In genomic region chr11:119680899-119681370, GRCh38 we compare ENCODE assay signal across 14 cellular contexts. TPM values are rescaled to one million over a fixed set of nuclear protein-coding genes. Genes with fewer than 3 reads are reported as not detected.
DNase-seq lines count a peak whose midpoint lies in the region; ATAC-seq and TF ChIP-seq lines count a peak whose summit lies in the region.
"Had no signal": no experiment of that assay in that cellular context is flagged by ENCODE, and none has a peak within 500 bp of the region (broad histone marks: within the 10 kb centered on the region; RNA-seq: fewer than 3 reads in every experiment).

No MANE protein-coding gene starts in this region.

- no peak overlapping the region for H3K27ac Mint-ChIP-seq in activated naive CD4-positive, alpha-beta T cell treated with anti-CD3 and anti-CD28 coated beads for 36 hours
- H3K27ac Mint-ChIP-seq: activated T-cell treated with anti-CD3 and anti-CD28 coated beads, Interleukin-2, amount 50 U/mL, for 24 hours; immature natural killer cell; nephron progenitor cell had no signal

- no peak overlapping the region for H3K4me3 Mint-ChIP-seq in activated naive CD4-positive, alpha-beta T cell treated with anti-CD3 and anti-CD28 coated beads for 36 hours
- H3K4me3 Mint-ChIP-seq: activated T-cell treated with anti-CD3 and anti-CD28 coated beads, Interleukin-2, amount 50 U/mL, for 24 hours; CD14-positive monocyte; immature natural killer cell; nephron progenitor cell had no signal

- H3K4me1 Mint-ChIP-seq in activated naive CD4-positive, alpha-beta T cell treated with anti-CD3 and anti-CD28 coated beads for 36 hours (ENCODE audit: low read depth): no peaks in the 10 kb centered on the region

- POLR2A ChIA-PET in HEK293T (lab: Yijun Ruan, JAX): no interaction called here

- peak overlapping the region in 20 of 21 experiments; percentile 12 to 85 (median 73) for H3K27ac ChIP-seq in skin epidermis

- H3K9me3 Mint-ChIP-seq in activated naive CD4-positive, alpha-beta T cell treated with anti-CD3 and anti-CD28 coated beads for 36 hours: peaks cover 3% of the 10 kb centered on the region
- H3K9me3 Mint-ChIP-seq: activated T-cell treated with anti-CD3 and anti-CD28 coated beads, Interleukin-2, amount 50 U/mL, for 24 hours; immature natural killer cell had no signal

- DNase-seq in LNCaP clone FGC (ENCODE audit: low read depth) (peak; percentile 33), amygdala (lab: John Stamatoyannopoulos, UW) (peak in 29 of 56 donors; percentile 15 to 83 (median 43)), left cardiac atrium (peak; percentile 53), HEK293T (ENCODE audit: extremely low spot score) (no peak), SHP77 (lab: John Stamatoyannopoulos, UW) (no peak), NCI-H510A (lab: John Stamatoyannopoulos, UW) (no peak)
- no peak for DNase-seq in activated naive CD4-positive, alpha-beta T cell treated with anti-CD3 and anti-CD28 coated beads for 36 hours
- DNase-seq: activated CD4-positive, CD25-positive, alpha-beta regulatory T cell treated with anti-CD3 and anti-CD28 coated beads, Interleukin-2, amount 50 U/mL, for 72 hours; activated T-cell treated with anti-CD3 and anti-CD28 coated beads, Interleukin-2, amount 50 U/mL, for 24 hours; immature natural killer cell; NCI-H345; nephron progenitor cell had no signal

- no peak for TF ChIP-seq CTCF in LNCaP clone FGC (IDR thresholded peaks at IDR 0.05; ENCODE audit: control insufficient read depth, extremely low read depth, insufficient read depth)

- ATAC-seq in left cardiac atrium: peak; percentile 64 to 79

- CTCF ChIA-PET in HEK293T (lab: Yijun Ruan, JAX): no interaction called here
- CTCF ChIA-PET in activated naive CD4-positive, alpha-beta T cell treated with anti-CD3 and anti-CD28 coated beads for 36 hours (lab: Charles Lee): no interaction called here

- intact Hi-C loops in left cardiac atrium (cut with DNase I): loop anchor here in 1 of 2 donors (5.0 kb wide), 1 partner anchor 426 kb away; no protein-coding TSS in a partner anchor
- intact Hi-C loops in activated naive CD4-positive, alpha-beta T cell treated with anti-CD3 and anti-CD28 coated beads for 36 hours (cut with micrococcal nuclease): no loop called here

- H3K4me3 ChIP-seq in LNCaP clone FGC (ENCODE audit: low read depth, low read length): no peak overlapping the region
- no peak overlapping the region for H3K4me3 ChIP-seq in skin epidermis

- no peaks in the 10 kb centered on the region for H3K36me3 Mint-ChIP-seq in activated naive CD4-positive, alpha-beta T cell treated with anti-CD3 and anti-CD28 coated beads for 36 hours (ENCODE audit: low read depth)

- no peaks in the 10 kb centered on the region for H3K27me3 Mint-ChIP-seq in activated naive CD4-positive, alpha-beta T cell treated with anti-CD3 and anti-CD28 coated beads for 36 hours (ENCODE audit: low read depth)
- H3K27me3 Mint-ChIP-seq: activated T-cell treated with anti-CD3 and anti-CD28 coated beads, Interleukin-2, amount 50 U/mL, for 24 hours had no signal

TF ChIP-seq in HEK293T, 16 proteins besides CTCF, POLR2A, EP300 and RAD21:
- TF ChIP-seq TARDBP (IDR thresholded peaks at IDR 0.05) (no peak), BHLHE40 (IDR thresholded peaks at IDR 0.05; ENCODE audit: borderline replicate concordance) (no peak), LEF1 (IDR thresholded peaks at IDR 0.05; ENCODE audit: borderline replicate concordance) (no peak), FOXM1 (IDR thresholded peaks at IDR 0.05; ENCODE audit: borderline replicate concordance) (no peak), SP1 (IDR thresholded peaks at IDR 0.05) (no peak), SUZ12 (IDR thresholded peaks at IDR 0.05) (no peak)
TF ChIP-seq in HEK293T: peak in this region for 0.

RNA-seq across cellular contexts. Expression of gene NECTIN1, which starts 48.1 kb away (rescaled TPM):
- 1 to 10 TPM; 6.6 to 8.8 TPM for total RNA-seq in left cardiac atrium
- total RNA-seq in activated naive CD4-positive, alpha-beta T cell treated with anti-CD3 and anti-CD28 coated beads for 36 hours: 1 to 10 TPM; 2.0 to 2.5 TPM

Comparison
In these comparisons a context has a peak if more than half of its experiments do, and no peak if none do; other contexts are left out.
1. DNase-seq: peak in LNCaP clone FGC (single experiment), amygdala (29 of 56) and left cardiac atrium (single experiment); none in HEK293T (single experiment), SHP77 (0 of 2), activated naive CD4-positive, alpha-beta T cell treated with anti-CD3 and anti-CD28 coated beads for 36 hours (single experiment) and NCI-H510A (single experiment).